ENCODE assay signal across 14 cellular contexts in the genomic region with DNA sequence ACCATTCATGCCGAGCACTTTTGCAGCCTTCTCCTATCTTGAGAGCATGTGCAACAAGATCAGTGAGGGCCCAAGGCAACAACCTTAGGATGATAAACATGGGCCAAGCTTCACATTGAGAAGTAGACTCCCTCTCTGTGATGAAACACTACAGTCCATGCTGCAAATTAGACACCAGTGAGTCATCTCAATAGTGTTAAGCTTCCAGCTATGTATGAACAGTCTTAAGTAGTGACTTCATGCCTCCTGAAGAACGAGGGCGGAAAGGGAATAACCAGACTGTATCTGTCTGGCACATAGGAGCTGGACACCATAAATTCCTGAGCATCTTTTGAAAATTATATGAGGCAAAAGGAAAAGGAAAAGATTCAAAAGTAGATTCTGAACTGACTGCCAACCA.
DNase-seq lines count a peak whose midpoint lies in the region; ATAC-seq and TF ChIP-seq lines count a peak whose summit lies in the region.
"Had no signal": no experiment of that assay in that cellular context is flagged by ENCODE, and none has a peak within 500 bp of the region (broad histone marks: within the 10 kb centered on the region; RNA-seq: fewer than 3 reads in every experiment).

No MANE protein-coding gene starts in this region.

- DNase-seq in ELR (ENCODE audit: low read depth): peak; percentile 91
- peak; percentile 91 for DNase-seq in RKO (ENCODE audit: low spot score)
- DNase-seq in non-pigmented ciliary epithelial cell (ENCODE audit: low read depth): peak; percentile 95
- DNase-seq in superior temporal gyrus (ENCODE audit: extremely low spot score): no peak
- no peak for DNase-seq in progenitor cell of endocrine pancreas (ENCODE audit: low spot score, unreplicated experiment)
- DNase-seq in SIG-M5 treated with dmso at 0.1 percent for 504 hours (lab: John Stamatoyannopoulos, UW; ENCODE audit: unreplicated experiment): no peak
- DNase-seq: CD4-positive, alpha-beta T cell; heart right ventricle; NCI-H526 treated with DMSO at 0.1 percent for 48 hours; stimulated activated CD4-positive, alpha-beta T cell treated with anti-CD3 and anti-CD28 coated beads, Interleukin-4, amount 100 ng/mL, for 1 hour; stimulated activated naive CD4-positive, alpha-beta T cell treated with Interleukin-2 at 50 U/mL for 16 hours had no signal

- no peak for TF ChIP-seq CTCF in progenitor cell of endocrine pancreas (IDR thresholded peaks at IDR 0.05; ENCODE audit: unreplicated experiment)

- no peaks in the 10 kb centered on the region for H3K27me3 Mint-ChIP-seq in progenitor cell of endocrine pancreas
- H3K27me3 Mint-ChIP-seq: CD4-positive, alpha-beta T cell had no signal

- no peaks in the 10 kb centered on the region for H3K9me3 Mint-ChIP-seq in progenitor cell of endocrine pancreas (ENCODE audit: low read depth)

- peak; percentile 82 for ATAC-seq in esophagus mucosa
- no peak for ATAC-seq in GM21390 (IDR thresholded peaks at IDR 0.05; ENCODE audit: unreplicated experiment)
- ATAC-seq: heart right ventricle, Right ventricle myocardium inferior had no signal

- H3K36me3 Mint-ChIP-seq in progenitor cell of endocrine pancreas (ENCODE audit: insufficient read depth): no peaks in the 10 kb centered on the region

- no peak overlapping the region for H3K27ac Mint-ChIP-seq in progenitor cell of endocrine pancreas
- H3K27ac Mint-ChIP-seq: CD4-positive, alpha-beta T cell had no signal

- H3K4me3 Mint-ChIP-seq in progenitor cell of endocrine pancreas (ENCODE audit: low read depth): no peak overlapping the region
- H3K4me3 Mint-ChIP-seq: CD4-positive, alpha-beta T cell had no signal

- H3K4me1 Mint-ChIP-seq in progenitor cell of endocrine pancreas (ENCODE audit: low read depth): no peaks in the 10 kb centered on the region

Comparison
In these comparisons a context has a peak if more than half of its experiments do, and no peak if none do; other contexts are left out.
1. DNase-seq: peak in ELR (single experiment), RKO (single experiment) and non-pigmented ciliary epithelial cell (single experiment); none in superior temporal gyrus (single experiment), progenitor cell of endocrine pancreas (single experiment) and SIG-M5 treated with dmso at 0.1 percent for 504 hours (single experiment).